In genomic region chr11:64917663-64917995, GRCh38 we compare ENCODE assay signal across 8 cellular contexts. TPM values are rescaled to one million over a fixed set of nuclear protein-coding genes. Genes with fewer than 3 reads are reported as not detected.
DNase-seq lines count a peak whose midpoint lies in the region; ATAC-seq and TF ChIP-seq lines count a peak whose summit lies in the region.

No MANE protein-coding gene starts in this region.

- peak overlapping the region; percentile 41 for H3K9ac ChIP-seq in fibroblast of lung (ENCODE audit: insufficient read depth, low read length)

- no peaks in the 10 kb centered on the region for H3K27me3 ChIP-seq in GM06990 (replicated peaks; ENCODE audit: control insufficient read depth, insufficient read depth, low read length)
- H3K27me3 ChIP-seq in SJSA1 (replicated peaks): no peaks in the 10 kb centered on the region
- H3K27me3 ChIP-seq in fibroblast of lung (ENCODE audit: control insufficient read depth, insufficient read depth, low read length): no peaks in the 10 kb centered on the region

- H3K4me3 ChIP-seq in GM06990 (replicated peaks; ENCODE audit: low read depth, low read length): peak overlapping the region; percentile 54
- peak overlapping the region; percentile 60 for H3K4me3 ChIP-seq in SJSA1
- peak overlapping the region; percentile 50 to 92 (median 73) for H3K4me3 ChIP-seq in fibroblast of lung (replicated peaks in 1 of 4; ENCODE audit: control extremely low read depth in 1 of 4, insufficient read depth in 1 of 4, low read depth in 3 of 4, low read length in 4 of 4)

- H3K27ac ChIP-seq in SJSA1 (no peak overlapping the region), fibroblast of lung (ENCODE audit: insufficient read depth, low read length) (peak overlapping the region; percentile 44)

- H4K20me1 ChIP-seq in fibroblast of lung (ENCODE audit: control insufficient read depth, extremely low read depth, insufficient read depth, low read length): no peaks in the 10 kb centered on the region

- H3K4me1 ChIP-seq in SJSA1 (replicated peaks) (peaks cover 17% of the 10 kb centered on the region), fibroblast of lung (ENCODE audit: control insufficient read depth, extremely low read depth, insufficient read depth, low read length) (no peaks in the 10 kb centered on the region)

- TF ChIP-seq CTCF in GM06990 (IDR thresholded peaks at IDR 0.05; ENCODE audit: insufficient read depth, low read length, poor library complexity, severe bottlenecking) (no peak), fibroblast of lung (conservative IDR thresholded peaks at IDR 0.05 in 1 of 2, IDR thresholded peaks at IDR 0.05 in 1 of 2; ENCODE audit: low read depth in 1 of 2, low read length in 2 of 2) (no peak)

- DNase-seq in GM06990 (ENCODE audit: extremely low read depth, insufficient read length) (no peak), SJSA1 (ENCODE audit: low read depth in 1 of 2, low spot score in 2 of 2) (no peak), fibroblast of lung (ENCODE audit: low read depth in 2 of 2) (no peak), putamen (ENCODE audit: low spot score) (peak; percentile 16), D341Med (ENCODE audit: low spot score) (no peak), NCI-H187 (lab: John Stamatoyannopoulos, UW) (no peak)

- peaks cover 10% of the 10 kb centered on the region for H3K79me2 ChIP-seq in fibroblast of lung (ENCODE audit: control insufficient read depth, insufficient read depth, low read length)

- H3K36me3 ChIP-seq in GM06990 (ENCODE audit: control insufficient read depth, insufficient read depth, low read length): peaks cover 7% of the 10 kb centered on the region
- peaks cover 19% of the 10 kb centered on the region for H3K36me3 ChIP-seq in SJSA1
- peaks cover 5% of the 10 kb centered on the region for H3K36me3 ChIP-seq in fibroblast of lung (ENCODE audit: control insufficient read depth, insufficient read depth, low read length)

- ATAC-seq in GM18868 (IDR thresholded peaks at IDR 0.05; ENCODE audit: unreplicated experiment) (no peak), GM21737 (IDR thresholded peaks at IDR 0.05; ENCODE audit: unreplicated experiment) (no peak)

- H3K9me3 ChIP-seq in SJSA1 (replicated peaks) (no peaks in the 10 kb centered on the region), fibroblast of lung (ENCODE audit: control insufficient read depth, insufficient read depth, low read depth, low read length) (no peaks in the 10 kb centered on the region)

- peak overlapping the region; percentile 52 for H2AFZ ChIP-seq in fibroblast of lung (ENCODE audit: low read length)

- H3K4me2 ChIP-seq in fibroblast of lung (ENCODE audit: extremely low read depth, insufficient read depth, low read length): peak overlapping the region; percentile 74

RNA-seq across cellular contexts. Expression of gene ATG2A, which starts 0.6 kb away (rescaled TPM):
- total RNA-seq in SJSA1 (2014; rRNA removed; shearing (Covaris generic)): 22.5 and 23.2 TPM in 2 replicates
- total RNA-seq in fibroblast of lung: 7.4 and 9.9 TPM in 2 replicates
- polyA plus RNA-seq in fibroblast of lung: 3.1 and 5.1 TPM in 2 replicates
- 9.5 and 15.8 TPM in 2 replicates for polyA plus RNA-seq in fibroblast of lung (2012)
- 14.8 and 32.3 TPM in 2 replicates for polyA minus RNA-seq in fibroblast of lung (ENCODE audit: low replicate concordance)

RNA-seq across cellular contexts. Expression of gene PPP2R5B, which starts 6.9 kb away (rescaled TPM):
- total RNA-seq in SJSA1 (2014; rRNA removed; shearing (Covaris generic)): 20.6 and 30.6 TPM in 2 replicates
- total RNA-seq in fibroblast of lung: 6.2 and 12.1 TPM in 2 replicates
- 10.9 and 12.4 TPM in 2 replicates for polyA plus RNA-seq in fibroblast of lung
- polyA plus RNA-seq in fibroblast of lung (2012): 13.2 and 14.5 TPM in 2 replicates
- polyA minus RNA-seq in fibroblast of lung (ENCODE audit: low replicate concordance): 13.4 and 24.2 TPM in 2 replicates

RNA-seq across cellular contexts. Expression of gene GPHA2, which starts 18.1 kb away (rescaled TPM):
- not detected in 2 replicates for total RNA-seq in SJSA1 (2014; rRNA removed; shearing (Covaris generic))
- total RNA-seq in fibroblast of lung: not detected in 2 replicates
- polyA plus RNA-seq in fibroblast of lung: not detected in 2 replicates
- polyA plus RNA-seq in fibroblast of lung (2012): not detected in 2 replicates
- not detected in 2 replicates for polyA minus RNA-seq in fibroblast of lung (ENCODE audit: low replicate concordance)

RNA-seq across cellular contexts. Expression of gene EHD1, which starts 39.2 kb away (rescaled TPM):
- total RNA-seq in SJSA1 (2014; rRNA removed; shearing (Covaris generic)): 75.2 and 85.7 TPM in 2 replicates
- total RNA-seq in fibroblast of lung: 40.8 and 71.3 TPM in 2 replicates
- 240 and 248 TPM in 2 replicates for polyA plus RNA-seq in fibroblast of lung
- 181 and 192 TPM in 2 replicates for polyA plus RNA-seq in fibroblast of lung (2012)
- polyA minus RNA-seq in fibroblast of lung (ENCODE audit: low replicate concordance): 634 and 716 TPM in 2 replicates

RNA-seq across cellular contexts. Expression of gene MAJIN, which starts 54.3 kb away (rescaled TPM):
- total RNA-seq in SJSA1 (2014; rRNA removed; shearing (Covaris generic)): not detected in 2 replicates
- total RNA-seq in fibroblast of lung: not detected in 2 replicates
- not detected in 2 replicates for polyA plus RNA-seq in fibroblast of lung
- polyA plus RNA-seq in fibroblast of lung (2012): not detected in 2 replicates
- polyA minus RNA-seq in fibroblast of lung (ENCODE audit: low replicate concordance): not detected in 2 replicates
